23 cellular contexts compared by ENCODE assay signal in the genomic region with DNA sequence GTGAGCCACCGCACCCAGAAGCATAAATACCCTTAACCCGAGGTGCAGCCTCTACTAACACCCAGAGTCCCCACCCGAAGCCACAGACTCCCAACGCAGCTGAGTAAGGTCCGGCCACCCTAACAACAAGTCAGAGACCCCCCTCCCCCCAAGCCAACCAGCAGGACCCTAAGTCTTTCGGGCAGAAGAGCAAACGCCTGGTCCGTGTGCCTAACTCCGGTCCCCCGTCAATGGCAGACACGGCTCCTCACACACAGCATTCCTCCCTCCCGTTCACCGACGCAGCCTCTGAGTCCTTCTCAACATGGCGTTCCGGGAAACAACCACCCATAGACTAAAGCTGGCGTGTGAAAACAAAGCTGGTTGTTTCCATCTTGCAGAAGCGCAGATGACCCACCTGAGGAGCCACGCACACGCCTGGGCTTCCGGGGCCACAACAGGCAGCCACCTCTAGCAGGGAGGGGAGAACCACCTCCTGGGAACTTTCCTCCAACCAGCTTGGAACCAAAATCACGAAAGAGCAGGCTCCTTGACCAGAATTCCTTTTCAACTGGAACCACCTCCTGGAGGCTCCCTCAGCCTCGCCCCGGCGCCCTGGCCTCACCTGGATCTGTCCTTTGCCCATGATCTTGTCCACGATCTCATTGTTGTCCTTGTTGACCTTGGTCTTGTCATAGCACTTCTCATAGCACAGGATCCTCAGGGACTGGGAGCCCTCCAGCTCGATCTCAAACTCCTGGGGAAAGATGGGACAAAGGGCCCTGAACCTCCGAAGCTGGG. TPM values are rescaled to one million over a fixed set of nuclear protein-coding genes. Genes with fewer than 3 reads are reported as not detected.
A peak's percentile ranks its signal among the peaks of the same experiment; 100 is the strongest.
DNase-seq lines count a peak whose midpoint lies in the region; ATAC-seq, FAIRE-seq and TF ChIP-seq lines count a peak whose summit lies in the region.
"Had no signal": no experiment of that assay in that cellular context is flagged by ENCODE, and none has a peak within 500 bp of the region (broad histone marks: within the 10 kb centered on the region; RNA-seq: fewer than 3 reads in every experiment).

No MANE protein-coding gene starts in this region.

- no peak overlapping the region for H3K4me3 Mint-ChIP-seq in T-helper 2 cell treated with Interferon-gamma antibody and Interleukin-4, amounts not matched to agents 5 μg/mL and 100 μg/mL, for 36 hours
- H3K4me3 Mint-ChIP-seq in stimulated activated effector memory CD8-positive, alpha-beta T cell treated with anti-CD3 and anti-CD28 coated beads, Interleukin-12 subunit alpha, Interleukin-12 subunit beta, amount 100 ng/mL, for 72 hours, result no peak overlapping the region

- no peak for FAIRE-seq in kidney (lab: Jason Lieb, UNC)

- peaks cover 11% of the 10 kb centered on the region for H3K36me3 Mint-ChIP-seq in T-helper 2 cell treated with Interferon-gamma antibody and Interleukin-4, amounts not matched to agents 5 μg/mL and 100 μg/mL, for 36 hours (ENCODE audit: low read depth)
- H3K36me3 Mint-ChIP-seq in stimulated activated effector memory CD8-positive, alpha-beta T cell treated with anti-CD3 and anti-CD28 coated beads, Interleukin-12 subunit alpha, Interleukin-12 subunit beta, amount 100 ng/mL, for 72 hours, result peaks cover 36% of the 10 kb centered on the region

- no peak overlapping the region for H3K4me3 ChIP-seq in WERI-Rb-1 (ENCODE audit: low read depth, low read length)
- H3K4me3 ChIP-seq in kidney (ENCODE audit: low read length in 2 of 2), result no peak overlapping the region
- H3K4me3 ChIP-seq in H7 (ENCODE audit: insufficient read depth, low read depth, low read length), result no peak overlapping the region
- H3K4me3 ChIP-seq: HAP-1, Peyer's patch had no signal

- H3K36me3 ChIP-seq in WERI-Rb-1 (peaks cover 38% of the 10 kb centered on the region), kidney (ENCODE audit: control insufficient read depth in 1 of 2, insufficient read depth in 2 of 2, low read length in 2 of 2) (no peaks in the 10 kb centered on the region), H7 (replicated peaks; ENCODE audit: control insufficient read depth, insufficient read depth, low read length) (0 out of 2 replicates have a peak, but pooled peaks cover 1% of the 10 kb centered on the region)
- H3K36me3 ChIP-seq: HAP-1 had no signal

- peaks cover 0 to 5% of the 10 kb centered on the region in 2 donors for H3K4me1 ChIP-seq in kidney (ENCODE audit: control insufficient read depth in 1 of 2, insufficient read depth in 1 of 2, low read depth in 1 of 2, low read length in 2 of 2)
- H3K4me1 ChIP-seq: HAP-1 had no signal

- H3K27ac ChIP-seq in WERI-Rb-1, result peak overlapping the region; percentile 33; the same call in 1 of the 2 replicates
- no peak overlapping the region for H3K27ac ChIP-seq in kidney (ENCODE audit: low read depth in 2 of 2, low read length in 2 of 2)
- H3K27ac ChIP-seq: 22Rv1, C4-2B had no signal

- H3K4me1 Mint-ChIP-seq in T-helper 2 cell treated with Interferon-gamma antibody and Interleukin-4, amounts not matched to agents 5 μg/mL and 100 μg/mL, for 36 hours (ENCODE audit: low read depth), result no peaks in the 10 kb centered on the region
- peaks cover 5% of the 10 kb centered on the region for H3K4me1 Mint-ChIP-seq in stimulated activated effector memory CD8-positive, alpha-beta T cell treated with anti-CD3 and anti-CD28 coated beads, Interleukin-12 subunit alpha, Interleukin-12 subunit beta, amount 100 ng/mL, for 72 hours

- H3K9me3 ChIP-seq in WERI-Rb-1 (ENCODE audit: severe bottlenecking) (no peaks in the 10 kb centered on the region), kidney (ENCODE audit: control insufficient read depth in 1 of 2, low read length in 2 of 2) (no peaks in the 10 kb centered on the region)
- H3K9me3 ChIP-seq: HAP-1, Peyer's patch had no signal

- H3K9ac ChIP-seq in kidney (ENCODE audit: low read length in 2 of 2), result no peak overlapping the region

- no peaks in the 10 kb centered on the region for H3K27me3 Mint-ChIP-seq in T-helper 2 cell treated with Interferon-gamma antibody and Interleukin-4, amounts not matched to agents 5 μg/mL and 100 μg/mL, for 36 hours (ENCODE audit: low read depth)

- ATAC-seq in stimulated activated effector memory CD8-positive, alpha-beta T cell treated with anti-CD3 and anti-CD28 coated beads, Interleukin-12 subunit alpha, Interleukin-12 subunit beta, amount 100 ng/mL, for 72 hours, result no peak
- no peak for ATAC-seq in HG03175 (IDR thresholded peaks at IDR 0.05; ENCODE audit: unreplicated experiment)

- peak overlapping the region; percentile 31 for H3K27ac Mint-ChIP-seq in T-helper 2 cell treated with Interferon-gamma antibody and Interleukin-4, amounts not matched to agents 5 μg/mL and 100 μg/mL, for 36 hours
- peak overlapping the region; percentile 81 for H3K27ac Mint-ChIP-seq in stimulated activated effector memory CD8-positive, alpha-beta T cell treated with anti-CD3 and anti-CD28 coated beads, Interleukin-12 subunit alpha, Interleukin-12 subunit beta, amount 100 ng/mL, for 72 hours

- no peak for DNase-seq in T-helper 2 cell treated with Interferon-gamma antibody and Interleukin-4, amounts not matched to agents 5 μg/mL and 100 μg/mL, for 36 hours (ENCODE audit: low spot score)
- DNase-seq in T-helper 2 cell (no peak), WERI-Rb-1 (no peak), kidney (peak; percentile 58), superior temporal gyrus (ENCODE audit: extremely low spot score) (no peak), H7 (no peak)
- no peak for DNase-seq in stimulated activated effector memory CD8-positive, alpha-beta T cell treated with anti-CD3 and anti-CD28 coated beads, Interleukin-12 subunit alpha, Interleukin-12 subunit beta, amount 100 ng/mL, for 72 hours (ENCODE audit: low spot score in 2 of 2)
- DNase-seq: AML-193; DMS79 treated with DMSO at 0.1 percent for 48 hours; KBM-7; MV-4-11; NCI-H1417; NCI-H187; NCI-H2107; NCI-H510A; NCI-H748 treated with DMSO at 0.1 percent for 48 hours; NK-92 treated with Interleukin-12 subunit alpha and Interleukin-12 subunit beta, amount 100 ng/mL, for 24 hours; Peyer's patch; SHP77 had no signal

- TF ChIP-seq CTCF in WERI-Rb-1 (IDR thresholded peaks at IDR 0.05; ENCODE audit: low read depth, low read length) (no peak), kidney (IDR thresholded peaks at IDR 0.05; ENCODE audit: borderline replicate concordance, extremely low read depth, insufficient read depth) (no peak)

- H3K27me3 ChIP-seq in WERI-Rb-1 (ENCODE audit: insufficient read depth, low read depth, severe bottlenecking) (no peaks in the 10 kb centered on the region), H7 (ENCODE audit: control insufficient read depth, insufficient read depth, low read length) (no peaks in the 10 kb centered on the region)
- H3K27me3 ChIP-seq: Peyer's patch had no signal

- H3K9me3 Mint-ChIP-seq in T-helper 2 cell treated with Interferon-gamma antibody and Interleukin-4, amounts not matched to agents 5 μg/mL and 100 μg/mL, for 36 hours, result no peaks in the 10 kb centered on the region
- H3K9me3 Mint-ChIP-seq in stimulated activated effector memory CD8-positive, alpha-beta T cell treated with anti-CD3 and anti-CD28 coated beads, Interleukin-12 subunit alpha, Interleukin-12 subunit beta, amount 100 ng/mL, for 72 hours, result no peaks in the 10 kb centered on the region

- intact Hi-C loops in kidney (cut with DNase I), result loop anchor here (10.0 kb wide), 1 partner anchor 255 kb away; no protein-coding TSS in a partner anchor

RNA-seq across cellular contexts. Expression of gene TIMM22, which starts 52.7 kb away (rescaled TPM):
- total RNA-seq in kidney, result 14.6 TPM
- 17.3 TPM for polyA plus RNA-seq in kidney (ENCODE audit: insufficient read depth, low read depth, low replicate concordance)
- 20.8 and 31.0 TPM in 2 replicates for total RNA-seq in H7 (2014; rRNA removed; shearing (Covaris generic))
